ENCODE assay signal across 15 cellular contexts in genomic region chr22:27213766-27214581, GRCh38.
DNase-seq lines count a peak whose midpoint lies in the region; ATAC-seq and TF ChIP-seq lines count a peak whose summit lies in the region.
"Had no signal": no experiment of that assay in that cellular context is flagged by ENCODE, and none has a peak within 500 bp of the region (broad histone marks: within the 10 kb centered on the region; RNA-seq: fewer than 3 reads in every experiment).

No MANE protein-coding gene starts in this region.

- no peaks in the 10 kb centered on the region for H3K36me3 Mint-ChIP-seq in brain
- H3K36me3 Mint-ChIP-seq: activated naive CD8-positive, alpha-beta T cell treated with anti-CD3 and anti-CD28 coated beads for 36 hours; stimulated activated memory B cell treated with anti-CD40 and anti-IgM and Interleukin-4, amounts not matched to agents 10 μg/mL and 1 μg/mL and 100 μg/mL, for 72 hours had no signal

- peaks cover 23% of the 10 kb centered on the region for H3K27me3 Mint-ChIP-seq in brain

- peaks cover 68% of the 10 kb centered on the region for H3K4me1 Mint-ChIP-seq in brain

- H3K36me3 ChIP-seq in heart right ventricle (no peaks in the 10 kb centered on the region), osteoblast (ENCODE audit: insufficient read depth, low read length) (no peaks in the 10 kb centered on the region), WERI-Rb-1 (no peaks in the 10 kb centered on the region)

- intact Hi-C loops in heart right ventricle (cut with DNase I): loop anchor here in 1 of 10 donors (10.0 kb wide), 1 partner anchor 301 kb away; no protein-coding TSS in a partner anchor

- H3K4me2 ChIP-seq in osteoblast (ENCODE audit: insufficient read depth, low read length): no peak overlapping the region

- H3K27ac ChIP-seq in heart right ventricle: peak overlapping the region; percentile 36 to 86 (median 76)
- peak overlapping the region; percentile 88 for H3K27ac ChIP-seq in osteoblast (ENCODE audit: low read depth, low read length)
- no peak overlapping the region for H3K27ac ChIP-seq in WERI-Rb-1

- H3K4me3 Mint-ChIP-seq in brain: peak overlapping the region in 1 of 5 experiments; percentile 38
- H3K4me3 Mint-ChIP-seq: activated naive CD8-positive, alpha-beta T cell treated with anti-CD3 and anti-CD28 coated beads for 36 hours; neural crest cell; stimulated activated memory B cell treated with anti-CD40 and anti-IgM and Interleukin-4, amounts not matched to agents 10 μg/mL and 1 μg/mL and 100 μg/mL, for 72 hours had no signal

- H3K79me2 ChIP-seq in osteoblast (ENCODE audit: insufficient read depth, low read length): no peaks in the 10 kb centered on the region

- H3K27ac Mint-ChIP-seq in brain: peak overlapping the region in 3 of 5 experiments; percentile 80 to 93 (median 81)
- H3K27ac Mint-ChIP-seq: activated naive CD8-positive, alpha-beta T cell treated with anti-CD3 and anti-CD28 coated beads for 36 hours; stimulated activated memory B cell treated with anti-CD40 and anti-IgM and Interleukin-4, amounts not matched to agents 10 μg/mL and 1 μg/mL and 100 μg/mL, for 72 hours had no signal

- peak overlapping the region; percentile 52 for H2AFZ ChIP-seq in osteoblast (ENCODE audit: low read length)

- ATAC-seq in heart right ventricle: peak; percentile 66 to 77 (median 72)

- peak; percentile 70 to 73 for DNase-seq in heart right ventricle
- DNase-seq in osteoblast (ENCODE audit: insufficient read length, low spot score, missing footprints): peak; percentile 66
- peak; percentile 53 for DNase-seq in ureter (ENCODE audit: low spot score)
- no peak for DNase-seq in D341Med (ENCODE audit: low spot score)
- no peak for DNase-seq in activated CD4-positive, alpha-beta T cell treated with anti-CD3 and anti-CD28 coated beads for 1 hour
- no peak for DNase-seq in activated gamma-delta T cell (lab: John Stamatoyannopoulos, UW)
- DNase-seq in WERI-Rb-1: no peak
- DNase-seq: activated naive CD8-positive, alpha-beta T cell treated with anti-CD3 and anti-CD28 coated beads for 36 hours; H7; NCI-H1092; NCI-H526 treated with DMSO at 0.1 percent for 48 hours; SIG-M5 had no signal

- H3K9me3 Mint-ChIP-seq in brain: peaks cover 0 to 6% (median 0%) of the 10 kb centered on the region in 5 experiments
- H3K9me3 Mint-ChIP-seq: activated naive CD8-positive, alpha-beta T cell treated with anti-CD3 and anti-CD28 coated beads for 36 hours; neural crest cell had no signal

- H3K27me3 ChIP-seq in heart right ventricle (peaks cover 0 to 42% (median 28%) of the 10 kb centered on the region in 7 donors), osteoblast (ENCODE audit: insufficient read depth, low read length) (no peaks in the 10 kb centered on the region), WERI-Rb-1 (ENCODE audit: insufficient read depth, low read depth, severe bottlenecking) (no peaks in the 10 kb centered on the region)

- H3K9me3 ChIP-seq in heart right ventricle (peaks cover 0 to 10% (median 0%) of the 10 kb centered on the region in 11 donors), osteoblast (ENCODE audit: low read depth, low read length) (no peaks in the 10 kb centered on the region), WERI-Rb-1 (ENCODE audit: severe bottlenecking) (no peaks in the 10 kb centered on the region)

- H3K4me1 ChIP-seq in heart right ventricle (peaks cover 2 to 52% (median 27%) of the 10 kb centered on the region in 9 donors), osteoblast (ENCODE audit: insufficient read depth, low read length) (peaks cover 35% of the 10 kb centered on the region)

- 69 to 70% methylated on average over 17 of the region's 17 CpGs for WGBS in heart right ventricle, 2 donors

- TF ChIP-seq CTCF in brain (conservative IDR thresholded peaks at IDR 0.05) (no peak), heart right ventricle (IDR thresholded peaks at IDR 0.05) (no peak), osteoblast (IDR thresholded peaks at IDR 0.05; ENCODE audit: extremely low read depth, low read depth, low read length) (no peak), WERI-Rb-1 (IDR thresholded peaks at IDR 0.05; ENCODE audit: low read depth, low read length) (no peak)

- H4K20me1 ChIP-seq in osteoblast (ENCODE audit: insufficient read depth, low read length): no peaks in the 10 kb centered on the region

- H3K4me3 ChIP-seq in heart right ventricle (no peak overlapping the region), osteoblast (ENCODE audit: insufficient read depth, low read length) (no peak overlapping the region), WERI-Rb-1 (ENCODE audit: low read depth, low read length) (no peak overlapping the region)

Comparison
In these comparisons a context has a peak if more than half of its experiments do, and no peak if none do; other contexts are left out.
1. DNase-seq: peak in heart right ventricle (2 of 2), osteoblast (single experiment) and ureter (single experiment); none in D341Med (single experiment), activated CD4-positive, alpha-beta T cell treated with anti-CD3 and anti-CD28 coated beads for 1 hour (single experiment), activated gamma-delta T cell (single experiment) and WERI-Rb-1 (single experiment).